In genomic region chr4:140426610-140427103, GRCh38 we compare ENCODE assay signal across 8 cellular contexts. TPM values are rescaled to one million over a fixed set of nuclear protein-coding genes. Genes with fewer than 3 reads are reported as not detected.
DNase-seq lines count a peak whose midpoint lies in the region; ATAC-seq and TF ChIP-seq lines count a peak whose summit lies in the region.

No MANE protein-coding gene starts in this region.

- H3K4me1 Mint-ChIP-seq in T-helper 2 cell treated with Interferon-gamma antibody and Interleukin-4, amounts not matched to agents 5 μg/mL and 100 μg/mL, for 36 hours (ENCODE audit: low read depth): peaks cover 2% of the 10 kb centered on the region
- H3K4me1 Mint-ChIP-seq in chondrocyte (ENCODE audit: low read depth) (peaks cover 8% of the 10 kb centered on the region), mesothelial cell of epicardium (peaks cover 8% of the 10 kb centered on the region)

- no peak overlapping the region for H3K27ac Mint-ChIP-seq in T-helper 2 cell treated with Interferon-gamma antibody and Interleukin-4, amounts not matched to agents 5 μg/mL and 100 μg/mL, for 36 hours
- H3K27ac Mint-ChIP-seq in chondrocyte (ENCODE audit: unreplicated experiment): no peak overlapping the region
- H3K27ac Mint-ChIP-seq in mesothelial cell of epicardium: no peak overlapping the region

- peak; percentile 9 for ATAC-seq in HG02884 (IDR thresholded peaks at IDR 0.05; ENCODE audit: unreplicated experiment)

- DNase-seq in T-helper 2 cell treated with Interferon-gamma antibody and Interleukin-4, amounts not matched to agents 5 μg/mL and 100 μg/mL, for 36 hours (ENCODE audit: low spot score): no peak
- DNase-seq in T-helper 2 cell (no peak), NCI-H510A treated with DMSO at 0.1 percent for 48 hours (lab: John Stamatoyannopoulos, UW) (peak; percentile 23), chondrocyte (ENCODE audit: low spot score) (no peak), mesothelial cell of epicardium (ENCODE audit: low spot score in 2 of 2, unreplicated experiment in 2 of 2) (no peak), HPDE6-E6E7 (ENCODE audit: extremely low spot score) (no peak), NAMALWA (ENCODE audit: low spot score) (no peak)

- TF ChIP-seq CTCF in chondrocyte (IDR thresholded peaks at IDR 0.05) (no peak), mesothelial cell of epicardium (IDR thresholded peaks at IDR 0.05; ENCODE audit: unreplicated experiment) (no peak)

- H3K27me3 Mint-ChIP-seq in T-helper 2 cell treated with Interferon-gamma antibody and Interleukin-4, amounts not matched to agents 5 μg/mL and 100 μg/mL, for 36 hours (ENCODE audit: low read depth): peaks cover 62% of the 10 kb centered on the region
- H3K27me3 Mint-ChIP-seq in chondrocyte (ENCODE audit: low read depth) (peaks cover 25% of the 10 kb centered on the region), mesothelial cell of epicardium (ENCODE audit: low read depth) (peaks cover 44% of the 10 kb centered on the region)

- H3K9me3 Mint-ChIP-seq in T-helper 2 cell treated with Interferon-gamma antibody and Interleukin-4, amounts not matched to agents 5 μg/mL and 100 μg/mL, for 36 hours: no peaks in the 10 kb centered on the region
- H3K9me3 Mint-ChIP-seq in chondrocyte (ENCODE audit: low read depth) (peaks cover 4% of the 10 kb centered on the region), mesothelial cell of epicardium (no peaks in the 10 kb centered on the region)

- peak overlapping the region; percentile 80 for H3K4me3 Mint-ChIP-seq in T-helper 2 cell treated with Interferon-gamma antibody and Interleukin-4, amounts not matched to agents 5 μg/mL and 100 μg/mL, for 36 hours
- H3K4me3 Mint-ChIP-seq in chondrocyte (ENCODE audit: unreplicated experiment): peak overlapping the region; percentile 82
- peak overlapping the region; percentile 85 for H3K4me3 Mint-ChIP-seq in mesothelial cell of epicardium

- H3K36me3 Mint-ChIP-seq in T-helper 2 cell treated with Interferon-gamma antibody and Interleukin-4, amounts not matched to agents 5 μg/mL and 100 μg/mL, for 36 hours (ENCODE audit: low read depth): no peaks in the 10 kb centered on the region
- H3K36me3 Mint-ChIP-seq in chondrocyte (ENCODE audit: low read depth): no peaks in the 10 kb centered on the region
- no peaks in the 10 kb centered on the region for H3K36me3 Mint-ChIP-seq in mesothelial cell of epicardium

RNA-seq across cellular contexts. Expression of gene CLGN, which starts 0.8 kb away (rescaled TPM):
- 0.41 to 0.89 TPM (median 0.60 TPM) in 3 replicates for total RNA-seq in chondrocyte
- total RNA-seq in mesothelial cell of epicardium: 1.6 to 1.8 TPM (median 1.6 TPM) in 3 replicates

RNA-seq across cellular contexts. Expression of gene SCOC, which starts 53.2 kb away (rescaled TPM):
- 55.0 to 63.8 TPM (median 56.0 TPM) in 3 replicates for total RNA-seq in chondrocyte
- total RNA-seq in mesothelial cell of epicardium: 49.4 to 52.9 TPM (median 52.5 TPM) in 3 replicates
